26 cellular contexts compared by ENCODE assay signal in genomic region chr20:62487125-62487524, GRCh38. TPM values are rescaled to one million over a fixed set of nuclear protein-coding genes. Genes with fewer than 3 reads are reported as not detected.
"Had no signal": no experiment of that assay in that cellular context is flagged by ENCODE, and none has a peak within 500 bp of the region (broad histone marks: within the 10 kb centered on the region; RNA-seq: fewer than 3 reads in every experiment).

No MANE protein-coding gene starts in this region.

- H3K36me3 Mint-ChIP-seq: activated CD4-positive, alpha-beta memory T cell treated with anti-CD3 and anti-CD28 coated beads for 36 hours; activated naive CD8-positive, alpha-beta T cell treated with anti-CD3 and anti-CD28 coated beads for 36 hours; naive thymus-derived CD8-positive, alpha-beta T cell had no signal

- H3K27ac ChIP-seq: dorsolateral prefrontal cortex, prostate gland, skin epidermis, thoracic aorta, upper lobe of right lung had no signal

- FAIRE-seq: colon, keratinocyte had no signal

- H3K4me3 Mint-ChIP-seq: activated B cell treated with CpG ODN at 0.5 μM for 24 hours; activated CD4-positive, alpha-beta memory T cell treated with anti-CD3 and anti-CD28 coated beads for 36 hours; activated naive CD8-positive, alpha-beta T cell treated with anti-CD3 and anti-CD28 coated beads for 36 hours; activated T-helper 1 cell treated with anti-CD3 and anti-CD28 coated beads, Interleukin-12 subunit alpha, Interleukin-12 subunit beta, Interleukin-2, Interleukin-4 antibody, amounts not matched to agents 30 ng/mL and 10 ng/mL and 1 ng/mL, durations not matched to agents 14 hours and 24 hours and 36 hours; naive thymus-derived CD8-positive, alpha-beta T cell; stimulated activated naive CD8-positive, alpha-beta T cell treated with anti-CD3 and anti-CD28 coated beads, Interleukin-15, amount 100 ng/mL, for 72 hours had no signal

- DNase-seq: activated B cell treated with CpG ODN at 0.5 μM for 24 hours; activated CD4-positive, alpha-beta memory T cell treated with anti-CD3 and anti-CD28 coated beads for 36 hours; activated CD4-positive, alpha-beta T cell treated with anti-CD3 and anti-CD28 coated beads for 4 hours; activated gamma-delta T cell treated with Interleukin-2 at 50 U/mL for 16 hours; activated naive CD8-positive, alpha-beta T cell treated with anti-CD3 and anti-CD28 coated beads for 36 hours; activated T-cell treated with anti-CD3 and anti-CD28 coated beads for 4 hours; caudate nucleus; dorsolateral prefrontal cortex; foreskin melanocyte; naive thymus-derived CD8-positive, alpha-beta T cell; occipital lobe; stimulated activated CD4-positive, alpha-beta T cell treated with anti-CD3 and anti-CD28 coated beads, Interleukin-15, amount 100 ng/mL, for 24 hours; stimulated activated CD4-positive, alpha-beta T cell treated with anti-CD3 and anti-CD28 coated beads, Interleukin-2, amount 100 ng/mL, for 48 hours; stimulated activated naive CD8-positive, alpha-beta T cell treated with anti-CD3 and anti-CD28 coated beads, Interleukin-15, amount 100 ng/mL, for 72 hours; upper lobe of right lung had no signal

- ATAC-seq: left lobe of liver; naive thymus-derived CD8-positive, alpha-beta T cell; stimulated activated naive CD8-positive, alpha-beta T cell treated with anti-CD3 and anti-CD28 coated beads, Interleukin-15, amount 100 ng/mL, for 72 hours; upper lobe of right lung had no signal

- H3K9me3 ChIP-seq: body of pancreas, prostate gland, thoracic aorta, upper lobe of right lung had no signal

- H3K27ac Mint-ChIP-seq: activated B cell treated with CpG ODN at 0.5 μM for 24 hours; activated CD4-positive, alpha-beta memory T cell treated with anti-CD3 and anti-CD28 coated beads for 36 hours; activated naive CD8-positive, alpha-beta T cell treated with anti-CD3 and anti-CD28 coated beads for 36 hours; activated T-helper 1 cell treated with anti-CD3 and anti-CD28 coated beads, Interleukin-12 subunit alpha, Interleukin-12 subunit beta, Interleukin-2, Interleukin-4 antibody, amounts not matched to agents 30 ng/mL and 10 ng/mL and 1 ng/mL, durations not matched to agents 14 hours and 24 hours and 36 hours; naive thymus-derived CD8-positive, alpha-beta T cell had no signal

- H3K4me1 ChIP-seq: prostate gland had no signal

- H3K9me3 Mint-ChIP-seq: activated B cell treated with CpG ODN at 0.5 μM for 24 hours; activated CD4-positive, alpha-beta memory T cell treated with anti-CD3 and anti-CD28 coated beads for 36 hours; activated naive CD8-positive, alpha-beta T cell treated with anti-CD3 and anti-CD28 coated beads for 36 hours; activated T-helper 1 cell treated with anti-CD3 and anti-CD28 coated beads, Interleukin-12 subunit alpha, Interleukin-12 subunit beta, Interleukin-2, Interleukin-4 antibody, amounts not matched to agents 30 ng/mL and 10 ng/mL and 1 ng/mL, durations not matched to agents 14 hours and 24 hours and 36 hours; naive thymus-derived CD8-positive, alpha-beta T cell; stimulated activated naive CD8-positive, alpha-beta T cell treated with anti-CD3 and anti-CD28 coated beads, Interleukin-15, amount 100 ng/mL, for 72 hours had no signal

- H3K4me3 ChIP-seq: body of pancreas, dorsolateral prefrontal cortex, prostate gland, skin epidermis, thoracic aorta, upper lobe of right lung had no signal

- H3K36me3 ChIP-seq: prostate gland, thoracic aorta, upper lobe of right lung had no signal

- H3K27me3 ChIP-seq: body of pancreas had no signal

RNA-seq across cellular contexts. Expression of gene GATA5, which starts 11.3 kb away (rescaled TPM):
- total RNA-seq: activated B cell treated with CpG ODN at 0.5 μM for 24 hours; activated CD4-positive, alpha-beta memory T cell treated with anti-CD3 and anti-CD28 coated beads for 36 hours; activated naive CD8-positive, alpha-beta T cell treated with anti-CD3 and anti-CD28 coated beads for 36 hours; activated T-helper 1 cell treated with anti-CD3 and anti-CD28 coated beads, Interleukin-12 subunit alpha, Interleukin-12 subunit beta, Interleukin-2, Interleukin-4 antibody, amounts not matched to agents 30 ng/mL and 10 ng/mL and 1 ng/mL, durations not matched to agents 14 hours and 24 hours and 36 hours; body of pancreas; epithelial cell of proximal tubule; naive thymus-derived CD8-positive, alpha-beta T cell; T-helper 2 cell treated with Interferon-gamma antibody and Interleukin-4, amounts not matched to agents 100 ng/mL and 5 ng/mL, for 36 hours had no signal
- polyA plus RNA-seq: keratinocyte; naive thymus-derived CD8-positive, alpha-beta T cell had no signal

RNA-seq across cellular contexts. Expression of gene RBBP8NL, which starts 59.8 kb away (rescaled TPM):
- total RNA-seq: activated B cell treated with CpG ODN at 0.5 μM for 24 hours; activated CD4-positive, alpha-beta memory T cell treated with anti-CD3 and anti-CD28 coated beads for 36 hours; activated naive CD8-positive, alpha-beta T cell treated with anti-CD3 and anti-CD28 coated beads for 36 hours; activated T-helper 1 cell treated with anti-CD3 and anti-CD28 coated beads, Interleukin-12 subunit alpha, Interleukin-12 subunit beta, Interleukin-2, Interleukin-4 antibody, amounts not matched to agents 30 ng/mL and 10 ng/mL and 1 ng/mL, durations not matched to agents 14 hours and 24 hours and 36 hours; left lobe of liver; naive thymus-derived CD8-positive, alpha-beta T cell; occipital lobe; right cardiac atrium; T-helper 2 cell treated with Interferon-gamma antibody and Interleukin-4, amounts not matched to agents 100 ng/mL and 5 ng/mL, for 36 hours; thoracic aorta had no signal
- polyA plus RNA-seq: naive thymus-derived CD8-positive, alpha-beta T cell; right cardiac atrium had no signal
